Comparison of ENCODE assay signal across 8 cellular contexts in the genomic region with DNA sequence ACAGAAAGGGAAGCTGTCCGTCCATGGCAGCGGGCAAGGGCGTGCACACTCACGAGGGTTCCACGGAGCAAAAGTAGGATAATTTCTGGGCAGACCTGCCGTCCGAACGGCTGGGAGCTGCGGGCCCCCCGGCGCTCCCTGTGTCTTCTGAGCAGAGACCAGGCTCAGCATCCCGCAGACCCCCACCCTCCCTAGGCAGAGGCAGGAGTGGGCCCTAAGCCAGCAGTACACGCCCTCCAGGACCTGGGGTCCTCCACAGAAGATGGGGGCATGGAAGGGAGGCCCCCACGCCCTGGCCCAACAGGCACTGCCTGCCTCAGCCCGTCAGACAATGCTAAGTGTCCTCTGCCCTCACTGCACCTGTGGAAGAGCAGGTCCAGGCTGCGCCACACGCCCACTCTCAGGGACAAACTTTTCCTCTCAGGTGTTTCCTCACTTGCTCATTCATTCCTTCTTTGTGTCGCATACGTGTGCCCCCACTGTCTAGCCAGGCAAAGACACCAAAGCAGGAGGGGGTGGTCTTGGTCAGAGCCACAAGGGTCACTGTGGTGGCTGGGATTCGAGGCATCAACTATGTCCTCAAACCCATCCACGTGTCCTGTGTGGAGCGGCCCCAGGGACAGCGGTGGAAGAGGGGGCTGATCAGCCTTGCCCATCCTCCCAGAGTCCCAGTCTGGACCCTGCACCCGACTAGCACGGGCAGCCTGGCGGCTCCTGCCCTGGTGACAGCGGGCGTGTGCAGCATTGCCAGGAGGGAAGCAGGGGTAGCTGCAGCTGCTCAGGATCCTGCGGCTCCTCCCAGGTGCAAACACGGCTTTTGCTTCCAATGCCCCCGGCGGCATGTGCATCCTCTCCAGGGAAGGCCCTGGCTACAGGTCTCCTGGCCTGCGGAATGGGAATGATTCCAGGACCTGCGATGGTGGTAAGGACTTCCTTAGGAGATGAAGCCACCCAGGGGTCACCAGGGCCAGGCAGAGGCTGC. TPM values are rescaled to one million over a fixed set of nuclear protein-coding genes. Genes with fewer than 3 reads are reported as not detected.
DNase-seq lines count a peak whose midpoint lies in the region; TF ChIP-seq lines count a peak whose summit lies in the region.

No MANE protein-coding gene starts in this region.

- peaks cover 17% of the 10 kb centered on the region for H3K27me3 ChIP-seq in CD8-positive, alpha-beta memory T cell (ENCODE audit: insufficient read depth, low read length, poor library complexity, severe bottlenecking)
- H3K27me3 ChIP-seq in SJCRH30 (no peaks in the 10 kb centered on the region), ovary (no peaks in the 10 kb centered on the region)

- TF ChIP-seq POLR2A in ovary (IDR thresholded peaks at IDR 0.05), result no peak

- H3K4me3 ChIP-seq in CD8-positive, alpha-beta memory T cell (ENCODE audit: low read length), result no peak overlapping the region
- H3K4me3 ChIP-seq in SJCRH30 (no peak overlapping the region), ovary (no peak overlapping the region)

- peaks cover 21 to 22% of the 10 kb centered on the region in 2 donors for H3K27me3 Mint-ChIP-seq in CD8-positive, alpha-beta memory T cell

- H3K4me1 ChIP-seq in CD8-positive, alpha-beta memory T cell (ENCODE audit: insufficient read depth, low read length), result peaks cover 12% of the 10 kb centered on the region
- H3K4me1 ChIP-seq in SJCRH30 (peaks cover 22% of the 10 kb centered on the region; the same call in 1 of the 2 replicates), ovary (ENCODE audit: insufficient read depth) (peaks cover 12% of the 10 kb centered on the region)

- 84 to 87% (median 85%) methylated on average over 34 of the region's 34 CpGs for WGBS in ovary, 3 donors

- H3K36me3 ChIP-seq in CD8-positive, alpha-beta memory T cell (ENCODE audit: insufficient read depth, low read length), result no peaks in the 10 kb centered on the region
- H3K36me3 ChIP-seq in SJCRH30 (no peaks in the 10 kb centered on the region), ovary (no peaks in the 10 kb centered on the region)

- no peak overlapping the region for H3K27ac ChIP-seq in CD8-positive, alpha-beta memory T cell (ENCODE audit: low read depth, low read length)
- peak overlapping the region; percentile 85 for H3K27ac ChIP-seq in SJCRH30
- peak overlapping the region; percentile 97 for H3K27ac ChIP-seq in epithelial cell of prostate
- H3K27ac ChIP-seq in ovary, result no peak overlapping the region

- peaks cover 0 to 2% (median 0%) of the 10 kb centered on the region in 5 donors for H3K9me3 Mint-ChIP-seq in CD8-positive, alpha-beta memory T cell

- peak in 1 of 5 donors; percentile 48 for DNase-seq in CD8-positive, alpha-beta memory T cell
- peak in 1 of 2 experiments; percentile 4 for DNase-seq in SJCRH30
- DNase-seq in epithelial cell of prostate (ENCODE audit: low read depth, low spot score), result no peak
- peak in 4 of 5 donors; percentile 37 to 51 (median 45) for DNase-seq in ovary
- DNase-seq in EL, result no peak
- DNase-seq in mucosa of gallbladder (ENCODE audit: low spot score), result no peak
- no peak for DNase-seq in NCI-H1092 (lab: John Stamatoyannopoulos, UW)
- no peak for DNase-seq in NCI-H2081 (lab: John Stamatoyannopoulos, UW)

- H3K27ac Mint-ChIP-seq in CD8-positive, alpha-beta memory T cell, result no peak overlapping the region

- CTCF ChIA-PET in CD8-positive, alpha-beta memory T cell (lab: Charles Lee), result no interaction called here

- intact Hi-C loops in ovary (cut with DNase I), result loop anchor here in 1 of 4 donors (5.0 kb wide), 1 partner anchor 61 kb away; no protein-coding TSS in a partner anchor

- peak overlapping the region; percentile 26 to 85 (median 67) for H3K4me3 Mint-ChIP-seq in CD8-positive, alpha-beta memory T cell

- POLR2A ChIA-PET in CD8-positive, alpha-beta memory T cell (lab: Charles Lee), result no interaction called here

- H3K9me3 ChIP-seq in CD8-positive, alpha-beta memory T cell (ENCODE audit: low read length), result no peaks in the 10 kb centered on the region
- H3K9me3 ChIP-seq in SJCRH30 (replicated peaks) (no peaks in the 10 kb centered on the region), ovary (no peaks in the 10 kb centered on the region)

- peaks cover 4 to 16% (median 4%) of the 10 kb centered on the region in 3 donors for H3K4me1 Mint-ChIP-seq in CD8-positive, alpha-beta memory T cell

- no peaks in the 10 kb centered on the region for H3K36me3 Mint-ChIP-seq in CD8-positive, alpha-beta memory T cell

- no peak for TF ChIP-seq CTCF in ovary (IDR thresholded peaks at IDR 0.05)

- TF ChIP-seq EP300 in ovary (IDR thresholded peaks at IDR 0.05), result no peak

RNA-seq across cellular contexts. Expression of a gene that starts 2.4 kb away (rescaled TPM):
- total RNA-seq in CD8-positive, alpha-beta memory T cell, result 1 to 10 TPM; 1.9 to 2.4 TPM
- 0.17 TPM for polyA plus RNA-seq in CD8-positive, alpha-beta memory T cell
- total RNA-seq in SJCRH30 (2014; rRNA removed; shearing (Covaris generic)), result 73.9 and 78.1 TPM in 2 replicates
- total RNA-seq in ovary (100 to 1,000 TPM in 1 of 7 donors, 10 to 100 TPM in 6; 27.2 to 149 (median 73.3) TPM), mucosa of gallbladder (65.7 TPM)
- 10 to 100 TPM in 1 of 2 donors, 1 to 10 TPM in 1; 2.9 to 63.3 TPM for polyA plus RNA-seq in ovary

Comparison
In these comparisons a context has a peak if more than half of its experiments do, and no peak if none do; other contexts are left out.
1. DNase-seq: peak in ovary (4 of 5); none in epithelial cell of prostate (single experiment), EL (single experiment), mucosa of gallbladder (single experiment), NCI-H1092 (single experiment) and NCI-H2081 (0 of 2).
2. H3K27ac ChIP-seq: peak in SJCRH30 (single experiment) and epithelial cell of prostate (single experiment); none in CD8-positive, alpha-beta memory T cell (single experiment) and ovary (0 of 2).
3. RNA of a gene that starts 2.4 kb away (total RNA-seq): 73.9 to 78.1 TPM in SJCRH30, 27.2 to 149 TPM in ovary and 65.7 TPM in mucosa of gallbladder (single experiment); 1.9 to 2.4 TPM in CD8-positive, alpha-beta memory T cell; every median in the first group is over 4 times any median in the second.